Comparison of ENCODE assay signal across 6 cellular contexts in genomic region chr3:39166932-39167532, GRCh38. TPM values are rescaled to one million over a fixed set of nuclear protein-coding genes. Genes with fewer than 3 reads are reported as not detected.
A peak's percentile ranks its signal among the peaks of the same experiment; 100 is the strongest.
DNase-seq lines count a peak whose midpoint lies in the region; ATAC-seq and TF ChIP-seq lines count a peak whose summit lies in the region.

No MANE protein-coding gene starts in this region.

- DNase-seq in LHCN-M2 (ENCODE audit: low read depth) (peak; percentile 93), choroid plexus epithelial cell (ENCODE audit: low read depth) (peak; percentile 95), psoas muscle (no peak)
- DNase-seq in activated naive CD4-positive, alpha-beta T cell treated with anti-CD3 and anti-CD28 coated beads, Interleukin-2, amount 50 U/mL, for 16 hours, result no peak

- H3K36me3 ChIP-seq in psoas muscle (ENCODE audit: insufficient read depth in 1 of 2, low read depth in 1 of 2), result no peaks in the 10 kb centered on the region

- no peaks in the 10 kb centered on the region for H3K27me3 ChIP-seq in psoas muscle (ENCODE audit: insufficient read depth in 3 of 3, low read length in 2 of 3)

- H3K4me3 ChIP-seq in choroid plexus epithelial cell (ENCODE audit: low read depth, low read length) (no peak overlapping the region), psoas muscle (no peak overlapping the region)

- 62 to 73% (median 64%) methylated on average over 1 of the region's 1 CpG for WGBS in psoas muscle, 3 donors

- H3K27ac ChIP-seq in psoas muscle, result peak overlapping the region; percentile 51

- H3K4me1 ChIP-seq in psoas muscle, result peaks cover 16% of the 10 kb centered on the region

- no peak for TF ChIP-seq CTCF in choroid plexus epithelial cell (conservative IDR thresholded peaks at IDR 0.05; ENCODE audit: low read depth, low read length)
- no peak for TF ChIP-seq CTCF in psoas muscle (IDR thresholded peaks at IDR 0.05)

- intact Hi-C loops in psoas muscle (cut with DNase I), result no loop called here

- no peaks in the 10 kb centered on the region for H3K9me3 ChIP-seq in psoas muscle

- ATAC-seq in psoas muscle (peak; percentile 56 to 79 (median 69)), HG02610 (IDR thresholded peaks at IDR 0.05; ENCODE audit: unreplicated experiment) (no peak), HG02763 (IDR thresholded peaks at IDR 0.05; ENCODE audit: unreplicated experiment) (no peak)

RNA-seq across cellular contexts. Expression of gene CSRNP1, which starts 13.6 kb away (rescaled TPM):
- 13.0 and 18.9 TPM in 2 replicates for total RNA-seq in LHCN-M2 (2014; rRNA removed)
- 10.9 TPM for polyA plus RNA-seq in LHCN-M2 (2012)
- total RNA-seq in psoas muscle, result 10 to 100 TPM in 3 of 4 donors, 1 to 10 TPM in 1; 8.5 to 41.8 (median 30.0) TPM
- polyA plus RNA-seq in psoas muscle, result 10 to 100 TPM; 10.1 to 66.4 (median 14.0) TPM

RNA-seq across cellular contexts. Expression of gene XIRP1, which starts 25.4 kb away (rescaled TPM):
- total RNA-seq in LHCN-M2 (2014; rRNA removed), result 0.71 and 4.1 TPM in 2 replicates
- polyA plus RNA-seq in LHCN-M2 (2012), result 22.8 TPM
- 1,000 to 10,000 TPM in 1 of 4 donors, 100 to 1,000 TPM in 3; 601 to 2,126 (median 834) TPM for total RNA-seq in psoas muscle
- 100 to 1,000 TPM; 111 to 561 (median 523) TPM for polyA plus RNA-seq in psoas muscle

RNA-seq across cellular contexts. Expression of gene TTC21A, which starts 59.6 kb away (rescaled TPM):
- total RNA-seq in LHCN-M2 (2014; rRNA removed), result 1.3 and 1.5 TPM in 2 replicates
- 1.0 TPM for polyA plus RNA-seq in LHCN-M2 (2012)
- total RNA-seq in psoas muscle, result 1 to 10 TPM in 1 of 4 donors, under 1 TPM in 3; 0.52 to 1.2 (median 0.78) TPM
- under 1 TPM; 0.62 to 1.00 (median 0.98) TPM for polyA plus RNA-seq in psoas muscle

RNA-seq across cellular contexts. Expression of gene GORASP1, which starts 59.6 kb away (rescaled TPM):
- total RNA-seq in LHCN-M2 (2014; rRNA removed) (46.2 and 50.2 TPM in 2 replicates), psoas muscle (10 to 100 TPM; 34.3 to 46.7 (median 42.6) TPM)
- 29.2 TPM for polyA plus RNA-seq in LHCN-M2 (2012)
- polyA plus RNA-seq in psoas muscle, result 10 to 100 TPM; 27.3 to 37.3 (median 34.4) TPM

Comparison
In these comparisons a context has a peak if more than half of its experiments do, and no peak if none do; other contexts are left out.
1. DNase-seq: peak in LHCN-M2 (single experiment) and choroid plexus epithelial cell (single experiment); none in psoas muscle (0 of 2) and activated naive CD4-positive, alpha-beta T cell treated with anti-CD3 and anti-CD28 coated beads, Interleukin-2, amount 50 U/mL, for 16 hours (single experiment).
2. ATAC-seq: peak in psoas muscle (4 of 4); none in HG02610 (single experiment) and HG02763 (single experiment).
3. RNA of gene XIRP1, which starts 25.4 kb away (total RNA-seq): 601 to 2,126 TPM in psoas muscle; 0.71 to 4.1 TPM in LHCN-M2; every median in the first group is over 100 times any median in the second.